ENCODE assay signal across 1 cellular context in the genomic region with DNA sequence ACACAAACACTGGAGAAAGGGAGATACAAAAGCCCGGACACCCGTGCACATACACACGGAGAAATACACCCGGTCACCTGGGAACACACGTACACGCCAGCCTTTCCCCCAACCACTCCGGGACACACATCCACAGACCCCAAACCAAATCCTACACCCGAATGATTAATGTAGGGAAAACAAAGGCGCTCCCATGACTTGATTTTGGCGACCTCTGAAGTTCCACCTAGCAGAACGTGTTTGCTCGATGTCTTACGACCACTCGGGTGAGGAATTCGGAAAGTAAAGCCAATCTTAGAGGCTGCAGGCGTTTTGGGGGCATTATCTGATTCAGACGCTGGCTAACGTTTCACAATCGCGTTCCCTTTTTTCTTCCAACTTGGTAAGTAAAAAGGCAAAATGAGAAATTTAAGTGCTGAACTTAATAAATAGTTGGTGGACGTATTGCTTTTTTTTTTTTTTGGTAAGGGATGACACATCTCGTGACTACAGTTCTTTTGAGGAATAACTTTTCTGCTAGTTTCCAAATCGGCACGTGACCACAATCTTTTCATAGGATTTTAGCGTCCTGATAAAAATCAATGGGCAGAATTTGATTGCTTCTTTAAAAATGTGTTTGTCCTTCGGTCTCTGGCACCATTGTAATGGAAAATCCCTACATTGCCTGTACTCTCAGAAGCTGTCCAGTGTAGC.
TF ChIP-seq lines count a peak whose summit lies in the region.

No MANE protein-coding gene starts in this region.

TF ChIP-seq in K562, 482 proteins besides CTCF, POLR2A, EP300 and RAD21 (continues in another document):
- TF ChIP-seq DPF2 (IDR thresholded peaks at IDR 0.05) (peak; percentile 16; the same call in 1 of the 2 replicates), ZFP1 (CRISPR knock-in tag; IDR thresholded peaks at IDR 0.05) (no peak), ZNF76 (CRISPR knock-in tag; IDR thresholded peaks at IDR 0.05; ENCODE audit: borderline replicate concordance) (no peak), ZNF384 (IDR thresholded peaks at IDR 0.05; ENCODE audit: low read depth, low read length) (peak; percentile 11; the same call in 1 of the 2 replicates), ARID1B (IDR thresholded peaks at IDR 0.05) (no peak), MCM5 (IDR thresholded peaks at IDR 0.05; ENCODE audit: low read depth) (no peak), SRF (CRISPR knock-in tag; IDR thresholded peaks at IDR 0.05) (no peak), SMAD4 (CRISPR knock-in tag; conservative IDR thresholded peaks at IDR 0.05) (0 out of 2 replicates have a peak, but pooled peaks have one; percentile 38), SPI1 (IDR thresholded peaks at IDR 0.05; ENCODE audit: borderline replicate concordance, low read depth, low read length) (peak; percentile 23; the same call in 1 of the 2 replicates), RAD51 (IDR thresholded peaks at IDR 0.05; ENCODE audit: borderline replicate concordance, low read depth) (peak; percentile 54; the same call in 1 of the 2 replicates), ZNF445 (CRISPR knock-in tag; IDR thresholded peaks at IDR 0.05; ENCODE audit: low read depth) (no peak), CHD1 (IDR thresholded peaks at IDR 0.05; ENCODE audit: low read length) (peak; percentile 48), NFRKB (IDR thresholded peaks at IDR 0.05; ENCODE audit: low read depth) (no peak; the same call in 1 of the 2 replicates), TOE1 (IDR thresholded peaks at IDR 0.05; ENCODE audit: borderline replicate concordance) (peak; percentile 28; the same call in 1 of the 2 replicates), TOE1 (CRISPR knock-in tag; IDR thresholded peaks at IDR 0.05; ENCODE audit: borderline replicate concordance, low read depth) (no peak), RBM39 (optimal IDR thresholded peaks at IDR 0.05; ENCODE audit: low read depth, low read length) (peak; percentile 47)
- TF ChIP-seq, protein P1, sequence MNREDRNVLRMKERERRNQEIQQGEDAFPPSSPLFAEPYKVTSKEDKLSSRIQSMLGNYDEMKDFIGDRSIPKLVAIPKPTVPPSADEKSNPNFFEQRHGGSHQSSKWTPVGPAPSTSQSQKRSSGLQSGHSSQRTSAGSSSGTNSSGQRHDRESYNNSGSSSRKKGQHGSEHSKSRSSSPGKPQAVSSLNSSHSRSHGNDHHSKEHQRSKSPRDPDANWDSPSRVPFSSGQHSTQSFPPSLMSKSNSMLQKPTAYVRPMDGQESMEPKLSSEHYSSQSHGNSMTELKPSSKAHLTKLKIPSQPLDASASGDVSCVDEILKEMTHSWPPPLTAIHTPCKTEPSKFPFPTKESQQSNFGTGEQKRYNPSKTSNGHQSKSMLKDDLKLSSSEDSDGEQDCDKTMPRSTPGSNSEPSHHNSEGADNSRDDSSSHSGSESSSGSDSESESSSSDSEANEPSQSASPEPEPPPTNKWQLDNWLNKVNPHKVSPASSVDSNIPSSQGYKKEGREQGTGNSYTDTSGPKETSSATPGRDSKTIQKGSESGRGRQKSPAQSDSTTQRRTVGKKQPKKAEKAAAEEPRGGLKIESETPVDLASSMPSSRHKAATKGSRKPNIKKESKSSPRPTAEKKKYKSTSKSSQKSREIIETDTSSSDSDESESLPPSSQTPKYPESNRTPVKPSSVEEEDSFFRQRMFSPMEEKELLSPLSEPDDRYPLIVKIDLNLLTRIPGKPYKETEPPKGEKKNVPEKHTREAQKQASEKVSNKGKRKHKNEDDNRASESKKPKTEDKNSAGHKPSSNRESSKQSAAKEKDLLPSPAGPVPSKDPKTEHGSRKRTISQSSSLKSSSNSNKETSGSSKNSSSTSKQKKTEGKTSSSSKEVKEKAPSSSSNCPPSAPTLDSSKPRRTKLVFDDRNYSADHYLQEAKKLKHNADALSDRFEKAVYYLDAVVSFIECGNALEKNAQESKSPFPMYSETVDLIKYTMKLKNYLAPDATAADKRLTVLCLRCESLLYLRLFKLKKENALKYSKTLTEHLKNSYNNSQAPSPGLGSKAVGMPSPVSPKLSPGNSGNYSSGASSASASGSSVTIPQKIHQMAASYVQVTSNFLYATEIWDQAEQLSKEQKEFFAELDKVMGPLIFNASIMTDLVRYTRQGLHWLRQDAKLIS (CRISPR knock-in tag; IDR thresholded peaks at IDR 0.05), result 0 out of 2 replicates have a peak, but pooled peaks have one; percentile 6
- TF ChIP-seq, protein P2, sequence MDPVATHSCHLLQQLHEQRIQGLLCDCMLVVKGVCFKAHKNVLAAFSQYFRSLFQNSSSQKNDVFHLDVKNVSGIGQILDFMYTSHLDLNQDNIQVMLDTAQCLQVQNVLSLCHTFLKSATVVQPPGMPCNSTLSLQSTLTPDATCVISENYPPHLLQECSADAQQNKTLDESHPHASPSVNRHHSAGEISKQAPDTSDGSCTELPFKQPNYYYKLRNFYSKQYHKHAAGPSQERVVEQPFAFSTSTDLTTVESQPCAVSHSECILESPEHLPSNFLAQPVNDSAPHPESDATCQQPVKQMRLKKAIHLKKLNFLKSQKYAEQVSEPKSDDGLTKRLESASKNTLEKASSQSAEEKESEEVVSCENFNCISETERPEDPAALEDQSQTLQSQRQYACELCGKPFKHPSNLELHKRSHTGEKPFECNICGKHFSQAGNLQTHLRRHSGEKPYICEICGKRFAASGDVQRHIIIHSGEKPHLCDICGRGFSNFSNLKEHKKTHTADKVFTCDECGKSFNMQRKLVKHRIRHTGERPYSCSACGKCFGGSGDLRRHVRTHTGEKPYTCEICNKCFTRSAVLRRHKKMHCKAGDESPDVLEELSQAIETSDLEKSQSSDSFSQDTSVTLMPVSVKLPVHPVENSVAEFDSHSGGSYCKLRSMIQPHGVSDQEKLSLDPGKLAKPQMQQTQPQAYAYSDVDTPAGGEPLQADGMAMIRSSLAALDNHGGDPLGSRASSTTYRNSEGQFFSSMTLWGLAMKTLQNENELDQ (CRISPR knock-in tag; IDR thresholded peaks at IDR 0.05; ENCODE audit: borderline replicate concordance), result no peak
- TF ChIP-seq, protein P3, sequence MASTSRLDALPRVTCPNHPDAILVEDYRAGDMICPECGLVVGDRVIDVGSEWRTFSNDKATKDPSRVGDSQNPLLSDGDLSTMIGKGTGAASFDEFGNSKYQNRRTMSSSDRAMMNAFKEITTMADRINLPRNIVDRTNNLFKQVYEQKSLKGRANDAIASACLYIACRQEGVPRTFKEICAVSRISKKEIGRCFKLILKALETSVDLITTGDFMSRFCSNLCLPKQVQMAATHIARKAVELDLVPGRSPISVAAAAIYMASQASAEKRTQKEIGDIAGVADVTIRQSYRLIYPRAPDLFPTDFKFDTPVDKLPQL (IDR thresholded peaks at IDR 0.05; ENCODE audit: extremely low read depth, insufficient read length), result no peak
- TF ChIP-seq, protein P4, sequence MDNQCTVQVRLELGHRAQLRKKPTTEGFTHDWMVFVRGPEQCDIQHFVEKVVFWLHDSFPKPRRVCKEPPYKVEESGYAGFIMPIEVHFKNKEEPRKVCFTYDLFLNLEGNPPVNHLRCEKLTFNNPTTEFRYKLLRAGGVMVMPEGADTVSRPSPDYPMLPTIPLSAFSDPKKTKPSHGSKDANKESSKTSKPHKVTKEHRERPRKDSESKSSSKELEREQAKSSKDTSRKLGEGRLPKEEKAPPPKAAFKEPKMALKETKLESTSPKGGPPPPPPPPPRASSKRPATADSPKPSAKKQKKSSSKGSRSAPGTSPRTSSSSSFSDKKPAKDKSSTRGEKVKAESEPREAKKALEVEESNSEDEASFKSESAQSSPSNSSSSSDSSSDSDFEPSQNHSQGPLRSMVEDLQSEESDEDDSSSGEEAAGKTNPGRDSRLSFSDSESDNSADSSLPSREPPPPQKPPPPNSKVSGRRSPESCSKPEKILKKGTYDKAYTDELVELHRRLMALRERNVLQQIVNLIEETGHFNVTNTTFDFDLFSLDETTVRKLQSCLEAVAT (IDR thresholded peaks at IDR 0.05), result peak in 1 of 2 experiments; percentile 16; a peak in 1 of 4 replicates
- TF ChIP-seq, protein P5, sequence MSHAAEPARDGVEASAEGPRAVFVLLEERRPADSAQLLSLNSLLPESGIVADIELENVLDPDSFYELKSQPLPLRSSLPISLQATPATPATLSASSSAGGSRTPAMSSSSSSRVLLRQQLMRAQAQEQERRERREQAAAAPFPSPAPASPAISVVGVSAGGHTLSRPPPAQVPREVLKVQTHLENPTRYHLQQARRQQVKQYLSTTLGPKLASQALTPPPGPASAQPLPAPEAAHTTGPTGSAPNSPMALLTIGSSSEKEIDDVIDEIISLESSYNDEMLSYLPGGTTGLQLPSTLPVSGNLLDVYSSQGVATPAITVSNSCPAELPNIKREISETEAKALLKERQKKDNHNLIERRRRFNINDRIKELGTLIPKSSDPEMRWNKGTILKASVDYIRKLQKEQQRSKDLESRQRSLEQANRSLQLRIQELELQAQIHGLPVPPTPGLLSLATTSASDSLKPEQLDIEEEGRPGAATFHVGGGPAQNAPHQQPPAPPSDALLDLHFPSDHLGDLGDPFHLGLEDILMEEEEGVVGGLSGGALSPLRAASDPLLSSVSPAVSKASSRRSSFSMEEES (CRISPR knock-in tag; IDR thresholded peaks at IDR 0.05), result peak; percentile 72
- TF ChIP-seq, protein P6, sequence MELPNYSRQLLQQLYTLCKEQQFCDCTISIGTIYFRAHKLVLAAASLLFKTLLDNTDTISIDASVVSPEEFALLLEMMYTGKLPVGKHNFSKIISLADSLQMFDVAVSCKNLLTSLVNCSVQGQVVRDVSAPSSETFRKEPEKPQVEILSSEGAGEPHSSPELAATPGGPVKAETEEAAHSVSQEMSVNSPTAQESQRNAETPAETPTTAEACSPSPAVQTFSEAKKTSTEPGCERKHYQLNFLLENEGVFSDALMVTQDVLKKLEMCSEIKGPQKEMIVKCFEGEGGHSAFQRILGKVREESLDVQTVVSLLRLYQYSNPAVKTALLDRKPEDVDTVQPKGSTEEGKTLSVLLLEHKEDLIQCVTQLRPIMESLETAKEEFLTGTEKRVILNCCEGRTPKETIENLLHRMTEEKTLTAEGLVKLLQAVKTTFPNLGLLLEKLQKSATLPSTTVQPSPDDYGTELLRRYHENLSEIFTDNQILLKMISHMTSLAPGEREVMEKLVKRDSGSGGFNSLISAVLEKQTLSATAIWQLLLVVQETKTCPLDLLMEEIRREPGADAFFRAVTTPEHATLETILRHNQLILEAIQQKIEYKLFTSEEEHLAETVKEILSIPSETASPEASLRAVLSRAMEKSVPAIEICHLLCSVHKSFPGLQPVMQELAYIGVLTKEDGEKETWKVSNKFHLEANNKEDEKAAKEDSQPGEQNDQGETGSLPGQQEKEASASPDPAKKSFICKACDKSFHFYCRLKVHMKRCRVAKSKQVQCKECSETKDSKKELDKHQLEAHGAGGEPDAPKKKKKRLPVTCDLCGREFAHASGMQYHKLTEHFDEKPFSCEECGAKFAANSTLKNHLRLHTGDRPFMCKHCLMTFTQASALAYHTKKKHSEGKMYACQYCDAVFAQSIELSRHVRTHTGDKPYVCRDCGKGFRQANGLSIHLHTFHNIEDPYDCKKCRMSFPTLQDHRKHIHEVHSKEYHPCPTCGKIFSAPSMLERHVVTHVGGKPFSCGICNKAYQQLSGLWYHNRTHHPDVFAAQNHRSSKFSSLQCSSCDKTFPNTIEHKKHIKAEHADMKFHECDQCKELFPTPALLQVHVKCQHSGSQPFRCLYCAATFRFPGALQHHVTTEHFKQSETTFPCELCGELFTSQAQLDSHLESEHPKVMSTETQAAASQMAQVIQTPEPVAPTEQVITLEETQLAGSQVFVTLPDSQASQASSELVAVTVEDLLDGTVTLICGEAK (IDR thresholded peaks at IDR 0.05), result peak; percentile 33; the same call in 1 of the 2 replicates
- TF ChIP-seq, protein P6 (CRISPR knock-in tag; IDR thresholded peaks at IDR 0.05), result no peak
